Comparison of ENCODE assay signal across 7 cellular contexts in genomic region chr3:189304465-189305341, GRCh38.
DNase-seq lines count a peak whose midpoint lies in the region; ATAC-seq and TF ChIP-seq lines count a peak whose summit lies in the region.

No MANE protein-coding gene starts in this region.

- no peaks in the 10 kb centered on the region for H3K9me3 ChIP-seq in HEK293 (ENCODE audit: control insufficient read depth, insufficient read depth, low read depth, low read length)
- H3K9me3 ChIP-seq in mammary epithelial cell (replicated peaks; ENCODE audit: insufficient read depth, low read length): no peaks in the 10 kb centered on the region
- H3K9me3 ChIP-seq in sigmoid colon: no peaks in the 10 kb centered on the region

- peak overlapping the region; percentile 60 for H2AFZ ChIP-seq in mammary epithelial cell (ENCODE audit: low read depth, low read length)

- CTCF ChIA-PET in HEK293 (lab: Yijun Ruan, JAX) (interaction anchor here (0.7 to 1.0 kb wide), 2 partner anchors 13 to 350 kb away, joined by 3 read pairs; no protein-coding TSS in a partner anchor), mammary epithelial cell (lab: Charles Lee; ENCODE audit: low non-redundant PET) (no interaction called here)

- H3K9ac ChIP-seq in mammary epithelial cell (ENCODE audit: insufficient read depth, low read length): peak overlapping the region; percentile 39
- peak overlapping the region; percentile 22 for H3K9ac ChIP-seq in rectal smooth muscle tissue (ENCODE audit: low read length)

- H3K27ac ChIP-seq in HEK293 (ENCODE audit: extremely low read depth, low read depth, low read length): peak overlapping the region; percentile 56
- peak overlapping the region; percentile 69 for H3K27ac ChIP-seq in mammary epithelial cell (ENCODE audit: insufficient read depth, low read depth, low read length)
- no peak overlapping the region for H3K27ac ChIP-seq in rectal smooth muscle tissue (ENCODE audit: low read depth, low read length)
- H3K27ac ChIP-seq in sigmoid colon: peak overlapping the region in 2 of 4 donors; percentile 8 to 29

- no peaks in the 10 kb centered on the region for H3K27me3 ChIP-seq in mammary epithelial cell (ENCODE audit: insufficient read depth, low read length)
- no peaks in the 10 kb centered on the region for H3K27me3 ChIP-seq in rectal smooth muscle tissue (ENCODE audit: control insufficient read depth, insufficient read depth, low read length)
- no peaks in the 10 kb centered on the region for H3K27me3 ChIP-seq in sigmoid colon

- POLR2A ChIA-PET in HEK293 (lab: Yijun Ruan, JAX): interaction anchor here (2.8 kb wide), 1 partner anchor 20 kb away, joined by 18 read pairs; no protein-coding TSS in a partner anchor

- no peaks in the 10 kb centered on the region for H3K36me3 ChIP-seq in HEK293 (ENCODE audit: control insufficient read depth in 2 of 2, insufficient read depth in 1 of 2, low read length in 2 of 2)
- no peaks in the 10 kb centered on the region for H3K36me3 ChIP-seq in mammary epithelial cell (ENCODE audit: insufficient read depth, low read length)
- H3K36me3 ChIP-seq in rectal smooth muscle tissue (ENCODE audit: control insufficient read depth, insufficient read depth, low read length): no peaks in the 10 kb centered on the region
- no peaks in the 10 kb centered on the region for H3K36me3 ChIP-seq in sigmoid colon

- H4K20me1 ChIP-seq in mammary epithelial cell (ENCODE audit: insufficient read depth, low read length): no peaks in the 10 kb centered on the region

- no peak for TF ChIP-seq CTCF in HEK293 (tag by site-specific recombination; IDR thresholded peaks at IDR 0.05)
- TF ChIP-seq CTCF in mammary epithelial cell (conservative IDR thresholded peaks at IDR 0.05 in 1 of 2, IDR thresholded peaks at IDR 0.05 in 1 of 2; ENCODE audit: extremely low read depth in 1 of 2, insufficient read depth in 1 of 2, low read depth in 1 of 2, low read length in 2 of 2): no peak
- no peak for TF ChIP-seq CTCF in sigmoid colon (IDR thresholded peaks at IDR 0.05)

- dilution Hi-C loops in mammary epithelial cell (cut with HindIII; ENCODE audit: low sequenced_read_pairs): no loop called here

- no peaks in the 10 kb centered on the region for H3K79me2 ChIP-seq in mammary epithelial cell (ENCODE audit: insufficient read depth, low read length)

- intact Hi-C loops in mammary epithelial cell (cut with micrococcal nuclease): no loop called here
- intact Hi-C loops in sigmoid colon (cut with DNase I): no loop called here

- peaks cover 12% of the 10 kb centered on the region for H3K4me1 ChIP-seq in HEK293 (ENCODE audit: control insufficient read depth, insufficient read depth, low read length)
- peaks cover 38% of the 10 kb centered on the region for H3K4me1 ChIP-seq in mammary epithelial cell (ENCODE audit: insufficient read depth, low read length)
- peaks cover 3% of the 10 kb centered on the region for H3K4me1 ChIP-seq in rectal smooth muscle tissue (ENCODE audit: control insufficient read depth, insufficient read depth, low read length)
- H3K4me1 ChIP-seq in sigmoid colon: peaks cover 0 to 25% (median 14%) of the 10 kb centered on the region in 4 donors

- in situ Hi-C loops in mammary epithelial cell (cut with MboI; ENCODE audit: low sequenced_read_pairs in 2 of 2): no loop called here

- DNase-seq in NCI-H446 (lab: John Stamatoyannopoulos, UW): peak; percentile 59 to 81
- DNase-seq in mammary epithelial cell: peak; percentile 90
- DNase-seq in sigmoid colon: no peak
- DNase-seq in NOMO-1 treated with dmso at 0.1 percent for 144 hours (lab: John Stamatoyannopoulos, UW; ENCODE audit: unreplicated experiment): no peak

- H3K4me2 ChIP-seq in mammary epithelial cell (ENCODE audit: insufficient read depth, low read depth, low read length): peak overlapping the region; percentile 63

- TF ChIP-seq EP300 in sigmoid colon (IDR thresholded peaks at IDR 0.05): peak in 1 of 4 donors; percentile 40

- TF ChIP-seq POLR2A in sigmoid colon (IDR thresholded peaks at IDR 0.05): no peak

- WGBS in mammary epithelial cell (ENCODE audit: low coverage, missing lambda C conversion rate): 8% methylated on average over 10 of the region's 10 CpGs
- 17 to 60% methylated on average over 10 of the region's 10 CpGs for WGBS in sigmoid colon, 2 donors

- ATAC-seq in GM19328 (IDR thresholded peaks at IDR 0.05; ENCODE audit: unreplicated experiment): no peak

- H3K4me3 ChIP-seq in HEK293 (ENCODE audit: low read depth, low read length): no peak overlapping the region; the same call in none of the 2 replicates
- H3K4me3 ChIP-seq in mammary epithelial cell (replicated peaks in 1 of 3; ENCODE audit: insufficient read depth in 1 of 3, low read depth in 2 of 3, low read length in 3 of 3): no peak overlapping the region
- no peak overlapping the region for H3K4me3 ChIP-seq in rectal smooth muscle tissue (ENCODE audit: low read length)
- H3K4me3 ChIP-seq in sigmoid colon: no peak overlapping the region

- BruUV-seq in mammary epithelial cell (replicated peaks; lab: Mats Ljungman, UMichigan): no TSS peak

TF ChIP-seq in HEK293, 187 proteins besides CTCF, POLR2A, EP300 and RAD21 (continues in another document):
- TF ChIP-seq ZNF335 (tag by site-specific recombination; conservative IDR thresholded peaks at IDR 0.05) (0 out of 2 replicates have a peak, but pooled peaks have one; percentile 16), HOXA7 (CRISPR knock-in tag; IDR thresholded peaks at IDR 0.05; ENCODE audit: borderline replicate concordance) (no peak), YY1 (tag by site-specific recombination; IDR thresholded peaks at IDR 0.05) (no peak), ZNF626 (tag by site-specific recombination; IDR thresholded peaks at IDR 0.05) (no peak), ZXDB (tag by site-specific recombination; IDR thresholded peaks at IDR 0.05) (peak; percentile 58; the same call in 1 of the 2 replicates), KLF7 (tag by site-specific recombination; IDR thresholded peaks at IDR 0.05; ENCODE audit: borderline replicate concordance) (peak; percentile 68; the same call in 1 of the 2 replicates), KLF8 (tag by site-specific recombination; IDR thresholded peaks at IDR 0.05) (no peak), ZNF558 (tag by site-specific recombination; IDR thresholded peaks at IDR 0.05) (no peak), YY2 (tag by site-specific recombination; IDR thresholded peaks at IDR 0.05) (no peak), ZBTB6 (tag by site-specific recombination; IDR thresholded peaks at IDR 0.05) (no peak), ZNF510 (tag by site-specific recombination; IDR thresholded peaks at IDR 0.05; ENCODE audit: insufficient replicate concordance) (no peak), ZNF202 (tag by site-specific recombination; IDR thresholded peaks at IDR 0.05; ENCODE audit: borderline replicate concordance) (no peak), WT1 (tag by site-specific recombination; IDR thresholded peaks at IDR 0.05) (peak; percentile 95), ZNF600 (tag by site-specific recombination; IDR thresholded peaks at IDR 0.05) (no peak), KLF10 (tag by site-specific recombination; IDR thresholded peaks at IDR 0.05) (no peak)
- TF ChIP-seq, protein P1, sequence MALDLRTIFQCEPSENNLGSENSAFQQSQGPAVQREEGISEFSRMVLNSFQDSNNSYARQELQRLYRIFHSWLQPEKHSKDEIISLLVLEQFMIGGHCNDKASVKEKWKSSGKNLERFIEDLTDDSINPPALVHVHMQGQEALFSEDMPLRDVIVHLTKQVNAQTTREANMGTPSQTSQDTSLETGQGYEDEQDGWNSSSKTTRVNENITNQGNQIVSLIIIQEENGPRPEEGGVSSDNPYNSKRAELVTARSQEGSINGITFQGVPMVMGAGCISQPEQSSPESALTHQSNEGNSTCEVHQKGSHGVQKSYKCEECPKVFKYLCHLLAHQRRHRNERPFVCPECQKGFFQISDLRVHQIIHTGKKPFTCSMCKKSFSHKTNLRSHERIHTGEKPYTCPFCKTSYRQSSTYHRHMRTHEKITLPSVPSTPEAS (tag by site-specific recombination; IDR thresholded peaks at IDR 0.05): no peak
- TF ChIP-seq, protein P2, sequence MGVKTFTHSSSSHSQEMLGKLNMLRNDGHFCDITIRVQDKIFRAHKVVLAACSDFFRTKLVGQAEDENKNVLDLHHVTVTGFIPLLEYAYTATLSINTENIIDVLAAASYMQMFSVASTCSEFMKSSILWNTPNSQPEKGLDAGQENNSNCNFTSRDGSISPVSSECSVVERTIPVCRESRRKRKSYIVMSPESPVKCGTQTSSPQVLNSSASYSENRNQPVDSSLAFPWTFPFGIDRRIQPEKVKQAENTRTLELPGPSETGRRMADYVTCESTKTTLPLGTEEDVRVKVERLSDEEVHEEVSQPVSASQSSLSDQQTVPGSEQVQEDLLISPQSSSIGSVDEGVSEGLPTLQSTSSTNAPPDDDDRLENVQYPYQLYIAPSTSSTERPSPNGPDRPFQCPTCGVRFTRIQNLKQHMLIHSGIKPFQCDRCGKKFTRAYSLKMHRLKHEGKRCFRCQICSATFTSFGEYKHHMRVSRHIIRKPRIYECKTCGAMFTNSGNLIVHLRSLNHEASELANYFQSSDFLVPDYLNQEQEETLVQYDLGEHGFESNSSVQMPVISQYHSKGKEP (tag by site-specific recombination; IDR thresholded peaks at IDR 0.05): no peak
- TF ChIP-seq, protein P3, sequence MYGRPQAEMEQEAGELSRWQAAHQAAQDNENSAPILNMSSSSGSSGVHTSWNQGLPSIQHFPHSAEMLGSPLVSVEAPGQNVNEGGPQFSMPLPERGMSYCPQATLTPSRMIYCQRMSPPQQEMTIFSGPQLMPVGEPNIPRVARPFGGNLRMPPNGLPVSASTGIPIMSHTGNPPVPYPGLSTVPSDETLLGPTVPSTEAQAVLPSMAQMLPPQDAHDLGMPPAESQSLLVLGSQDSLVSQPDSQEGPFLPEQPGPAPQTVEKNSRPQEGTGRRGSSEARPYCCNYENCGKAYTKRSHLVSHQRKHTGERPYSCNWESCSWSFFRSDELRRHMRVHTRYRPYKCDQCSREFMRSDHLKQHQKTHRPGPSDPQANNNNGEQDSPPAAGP (tag by site-specific recombination; IDR thresholded peaks at IDR 0.05): peak; percentile 88

Comparison
In these comparisons a context has a peak if more than half of its experiments do, and no peak if none do; other contexts are left out.
1. DNase-seq: peak in NCI-H446 (2 of 2) and mammary epithelial cell (single experiment); none in sigmoid colon (single experiment) and NOMO-1 treated with dmso at 0.1 percent for 144 hours (single experiment).